In the genomic region with DNA sequence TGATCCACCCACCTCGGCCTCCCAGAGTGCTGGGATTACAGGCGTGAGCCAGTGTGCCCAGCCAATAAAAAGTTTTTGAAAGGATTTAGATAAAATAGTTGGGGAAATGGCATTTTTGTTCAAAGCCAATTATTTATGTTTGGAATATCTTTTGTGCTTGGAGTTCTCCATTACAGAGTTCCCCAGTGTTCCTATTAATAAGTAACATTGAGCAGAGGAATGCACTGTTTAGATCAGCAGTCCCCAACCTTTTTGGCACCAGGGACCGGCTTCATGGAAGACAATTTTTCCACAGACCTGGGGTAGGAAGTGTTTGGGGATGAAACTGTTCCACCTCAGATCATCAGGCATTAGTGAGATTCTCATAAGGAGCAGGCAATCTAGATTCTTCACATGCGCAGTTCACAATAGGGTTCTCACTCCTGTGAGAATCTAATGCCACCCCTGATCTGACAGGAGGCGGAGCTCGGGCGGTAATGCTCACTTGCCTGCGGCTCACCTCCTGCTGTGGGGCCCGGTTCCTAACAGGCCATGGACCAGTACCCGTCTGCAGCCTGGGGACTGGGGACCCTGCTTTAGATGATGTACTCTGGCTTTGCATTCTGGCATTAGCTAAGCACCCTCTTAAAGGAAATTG, we compare ENCODE assay signal across 24 cellular contexts. TPM values are rescaled to one million over a fixed set of nuclear protein-coding genes. Genes with fewer than 3 reads are reported as not detected.
DNase-seq lines count a peak whose midpoint lies in the region; ATAC-seq, FAIRE-seq and TF ChIP-seq lines count a peak whose summit lies in the region.
"Had no signal": no experiment of that assay in that cellular context is flagged by ENCODE, and none has a peak within 500 bp of the region (broad histone marks: within the 10 kb centered on the region; RNA-seq: fewer than 3 reads in every experiment).

No MANE protein-coding gene starts in this region.

- ATAC-seq in pancreas (peak in 3 of 4 donors; percentile 42 to 63 (median 49)), mucosa of descending colon (no peak)
- ATAC-seq: left lobe of liver, upper lobe of right lung had no signal

- H3K27me3 ChIP-seq in esophagus squamous epithelium: no peaks in the 10 kb centered on the region
- H3K27me3 ChIP-seq in pancreas: no peaks in the 10 kb centered on the region
- no peaks in the 10 kb centered on the region for H3K27me3 ChIP-seq in vagina
- H3K27me3 ChIP-seq in prostate gland (replicated peaks; ENCODE audit: insufficient read depth): no peaks in the 10 kb centered on the region
- H3K27me3 ChIP-seq: brain microvascular endothelial cell, hepatocyte, upper lobe of right lung had no signal

- TF ChIP-seq POLR2A in esophagus squamous epithelium (IDR thresholded peaks at IDR 0.05) (no peak), vagina (IDR thresholded peaks at IDR 0.05) (no peak), prostate gland (IDR thresholded peaks at IDR 0.05) (no peak)

- intact Hi-C loops in esophagus squamous epithelium (cut with DNase I): no loop called here
- intact Hi-C loops in pancreas (cut with DNase I): no loop called here
- intact Hi-C loops in vagina (cut with DNase I): no loop called here
- intact Hi-C loops in prostate gland (cut with DNase I): loop anchor here (10.0 kb wide), 2 partner anchors 269 to 481 kb away; partner anchors contain the start of gene PPM1K
- intact Hi-C loops in mucosa of descending colon (cut with DNase I, micrococcal nuclease): no loop called here

- FAIRE-seq in RCC 7860 (lab: Jason Lieb, UNC) (peak; percentile 26), pancreas (lab: Jason Lieb, UNC) (no peak)

- no peaks in the 10 kb centered on the region for H3K9me3 ChIP-seq in esophagus squamous epithelium
- no peaks in the 10 kb centered on the region for H3K9me3 ChIP-seq in pancreas
- no peaks in the 10 kb centered on the region for H3K9me3 ChIP-seq in vagina
- no peaks in the 10 kb centered on the region for H3K9me3 ChIP-seq in prostate gland
- H3K9me3 ChIP-seq in mucosa of descending colon: no peaks in the 10 kb centered on the region
- H3K9me3 ChIP-seq: upper lobe of right lung had no signal

- DNase-seq in RCC 7860 (ENCODE audit: low spot score) (no peak), esophagus squamous epithelium (lab: John Stamatoyannopoulos, UW) (no peak), pancreas (peak in 1 of 6 donors; percentile 29), vagina (ENCODE audit: extremely low spot score in 2 of 2) (no peak), SIG-M5 (lab: John Stamatoyannopoulos, UW) (no peak), prostate gland (ENCODE audit: low spot score) (no peak), mucosa of descending colon (no peak)
- DNase-seq: activated CD4-positive, alpha-beta T cell treated with anti-CD3 and anti-CD28 coated beads, Interleukin-2, amount 10 ng/mL, durations not matched to agents 7 days and 5 days; activated naive CD4-positive, alpha-beta T cell treated with Interleukin-2 at 50 U/mL for 16 hours; activated T-cell treated with anti-CD3 and anti-CD28 coated beads, Interleukin-2, amount 50 U/mL, for 48 hours; brain microvascular endothelial cell; CD4-positive, alpha-beta T cell; effector CD4-positive, alpha-beta T cell; erythroblast; foreskin melanocyte; mesendoderm; NCI-H2171; NCI-H524; NK-92 treated with Interleukin-12 subunit alpha and Interleukin-12 subunit beta, amount 100 ng/mL, for 24 hours; retina; stimulated activated CD4-positive, alpha-beta T cell treated with anti-CD3 and anti-CD28 coated beads, Interleukin-2, amount 100 ng/mL, for 48 hours; upper lobe of right lung had no signal

- H3K4me3 ChIP-seq in esophagus squamous epithelium (no peak overlapping the region), pancreas (no peak overlapping the region), vagina (no peak overlapping the region), prostate gland (no peak overlapping the region), mucosa of descending colon (no peak overlapping the region)
- H3K4me3 ChIP-seq: hepatocyte, upper lobe of right lung had no signal

- H3K27ac ChIP-seq in esophagus squamous epithelium: peak overlapping the region in 3 of 4 donors; percentile 41 to 84 (median 80)
- peak overlapping the region in 3 of 4 donors; percentile 26 to 68 (median 46) for H3K27ac ChIP-seq in pancreas
- peak overlapping the region; percentile 95 for H3K27ac ChIP-seq in vagina
- H3K27ac ChIP-seq in prostate gland: no peak overlapping the region
- H3K27ac ChIP-seq: brain microvascular endothelial cell, hepatocyte, upper lobe of right lung had no signal

- H3K36me3 ChIP-seq in esophagus squamous epithelium (peaks cover 0 to 15% (median 0%) of the 10 kb centered on the region in 3 donors), pancreas (no peaks in the 10 kb centered on the region), vagina (peaks cover 0 to 1% of the 10 kb centered on the region in 2 donors), prostate gland (no peaks in the 10 kb centered on the region), mucosa of descending colon (ENCODE audit: low read depth) (no peaks in the 10 kb centered on the region)
- H3K36me3 ChIP-seq: brain microvascular endothelial cell had no signal

- 85 to 96% methylated on average over 9 of the region's 10 CpGs for WGBS in esophagus squamous epithelium, 2 donors
- WGBS in pancreas, 2 donors: 68 to 70% methylated on average over 10 of the region's 10 CpGs
- whole genome bisulfite sequencing in prostate gland: 82% methylated on average over 10 of the region's 10 CpGs

- TF ChIP-seq CTCF in esophagus squamous epithelium (IDR thresholded peaks at IDR 0.05): no peak
- TF ChIP-seq CTCF in pancreas (IDR thresholded peaks at IDR 0.05): no peak
- TF ChIP-seq CTCF in vagina (IDR thresholded peaks at IDR 0.05): no peak
- no peak for TF ChIP-seq CTCF in prostate gland (IDR thresholded peaks at IDR 0.05)
- no peak for TF ChIP-seq CTCF in mucosa of descending colon (IDR thresholded peaks at IDR 0.05)

- H3K4me1 ChIP-seq in esophagus squamous epithelium (peaks cover 1 to 80% (median 28%) of the 10 kb centered on the region in 3 donors), pancreas (peaks cover 0 to 6% (median 0%) of the 10 kb centered on the region in 3 donors), vagina (peaks cover 75% of the 10 kb centered on the region), prostate gland (replicated peaks) (no peaks in the 10 kb centered on the region), mucosa of descending colon (ENCODE audit: low read depth) (no peaks in the 10 kb centered on the region)

RNA-seq across cellular contexts. Expression of gene PKD2, which starts 8.3 kb away (rescaled TPM):
- total RNA-seq in esophagus squamous epithelium (10 to 100 TPM in 3 of 4 donors, 1 to 10 TPM in 1; 9.4 to 34.7 (median 13.9) TPM), pancreas (10 to 100 TPM in 4 of 6 donors, 1 to 10 TPM in 2; 9.1 to 21.6 (median 11.5) TPM), vagina (33.1 TPM), prostate gland (10 to 100 TPM; 19.0 to 40.3 TPM), mucosa of descending colon (10 to 100 TPM in 1 of 3 donors, 1 to 10 TPM in 2; 7.0 to 53.3 (median 7.4) TPM)
- polyA plus RNA-seq in pancreas: 10 to 100 TPM in 1 of 2 donors, 1 to 10 TPM in 1; 7.6 to 17.0 TPM

RNA-seq across cellular contexts. Expression of gene SPP1, which starts 40.3 kb away (rescaled TPM):
- 1 to 10 TPM in 2 of 4 donors, under 1 TPM in 2; 0.15 to 4.0 (median 2.5) TPM for total RNA-seq in esophagus squamous epithelium
- 1,000 to 10,000 TPM in 1 of 6 donors, 100 to 1,000 TPM in 3, 10 to 100 TPM in 2; 55.4 to 1,351 (median 166) TPM for total RNA-seq in pancreas
- polyA plus RNA-seq in pancreas: 100 to 1,000 TPM in 1 of 2 donors, 10 to 100 TPM in 1; 78.8 to 297 TPM
- 11.8 TPM for total RNA-seq in vagina
- 10 to 100 TPM in 1 of 2 donors, 1 to 10 TPM in 1; 6.4 to 52.0 TPM for total RNA-seq in prostate gland
- 10 to 100 TPM in 1 of 3 donors, 1 to 10 TPM in 2; 1.4 to 27.6 (median 3.0) TPM for total RNA-seq in mucosa of descending colon
- total RNA-seq: CD4-positive, alpha-beta T cell had no signal

Comparison
In these comparisons a context has a peak if more than half of its experiments do, and no peak if none do; other contexts are left out.
1. H3K27ac ChIP-seq: peak in esophagus squamous epithelium (3 of 4), pancreas (3 of 4) and vagina (single experiment); none in prostate gland (0 of 2).